ENCODE assay signal across 16 cellular contexts in the genomic region with DNA sequence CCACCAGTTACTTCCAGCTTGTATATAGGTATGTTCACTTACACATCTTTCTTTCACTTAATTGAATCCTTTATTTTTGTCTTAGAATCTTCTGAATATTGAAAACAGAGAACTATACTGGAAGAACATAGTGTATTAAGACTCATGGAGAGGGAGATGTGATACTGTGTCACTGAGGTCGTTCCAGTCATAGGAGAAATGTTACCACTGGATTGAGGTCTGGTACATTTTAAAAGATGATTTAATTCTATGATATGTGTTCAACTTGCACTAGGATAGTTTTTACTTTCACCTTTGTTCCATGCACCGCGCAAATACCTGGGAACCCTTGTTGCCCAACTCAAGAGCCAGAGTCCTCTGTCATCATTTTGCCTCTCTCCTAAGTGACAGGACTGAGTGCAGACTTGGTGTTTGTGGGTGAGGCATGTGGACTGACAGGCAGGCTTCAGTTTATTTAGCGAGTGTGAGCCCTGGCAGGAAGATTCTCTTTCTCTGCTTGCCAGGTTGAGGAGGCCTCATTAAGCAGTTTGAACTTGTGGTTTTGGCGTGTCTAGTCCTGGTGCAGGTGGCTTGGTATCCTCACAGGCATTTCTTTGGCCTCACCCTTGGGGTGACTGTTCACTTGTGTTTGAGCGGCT.
DNase-seq lines count a peak whose midpoint lies in the region; ATAC-seq, FAIRE-seq and TF ChIP-seq lines count a peak whose summit lies in the region.
"Had no signal": no experiment of that assay in that cellular context is flagged by ENCODE, and none has a peak within 500 bp of the region (broad histone marks: within the 10 kb centered on the region; RNA-seq: fewer than 3 reads in every experiment).

No MANE protein-coding gene starts in this region.

- DNase-seq in activated naive CD4-positive, alpha-beta T cell treated with anti-CD3 and anti-CD28 coated beads for 36 hours, result peak; percentile 25
- DNase-seq in activated naive CD4-positive, alpha-beta T cell treated with anti-CD3 and anti-CD28 coated beads, Interleukin-2, amount 50 U/mL, for 16 hours, result no peak
- DNase-seq in activated naive CD8-positive, alpha-beta T cell treated with anti-CD3 and anti-CD28 coated beads for 36 hours, result no peak
- DNase-seq in keratinocyte (ENCODE audit: low read depth, low spot score) (peak; percentile 58), GOT3 (lab: John Stamatoyannopoulos, UW) (no peak)
- no peak for DNase-seq in stimulated activated effector memory CD8-positive, alpha-beta T cell treated with anti-CD3 and anti-CD28 coated beads, Interleukin-12 subunit alpha, Interleukin-12 subunit beta, amount 100 ng/mL, for 72 hours (ENCODE audit: low spot score in 2 of 2)
- DNase-seq: activated CD8-positive, alpha-beta memory T cell treated with anti-CD3 and anti-CD28 coated beads, Interleukin-2, amount 50 U/mL, for 48 hours; MM.1S; NCI-H226 had no signal

- H3K9ac ChIP-seq in keratinocyte (ENCODE audit: control insufficient read depth, extremely low read depth, insufficient read depth, low read length), result no peak overlapping the region

- H3K9me3 Mint-ChIP-seq in activated naive CD4-positive, alpha-beta T cell treated with anti-CD3 and anti-CD28 coated beads for 36 hours, result peaks cover 5% of the 10 kb centered on the region
- peaks cover 7% of the 10 kb centered on the region for H3K9me3 Mint-ChIP-seq in activated naive CD8-positive, alpha-beta T cell treated with anti-CD3 and anti-CD28 coated beads for 36 hours
- H3K9me3 Mint-ChIP-seq in stimulated activated effector memory CD8-positive, alpha-beta T cell treated with anti-CD3 and anti-CD28 coated beads, Interleukin-12 subunit alpha, Interleukin-12 subunit beta, amount 100 ng/mL, for 72 hours, result peaks cover 2% of the 10 kb centered on the region

- peaks cover 19% of the 10 kb centered on the region for H3K4me1 ChIP-seq in keratinocyte (ENCODE audit: control insufficient read depth, extremely low read depth, insufficient read depth, low read length)

- no peaks in the 10 kb centered on the region for H3K9me3 ChIP-seq in keratinocyte (ENCODE audit: control insufficient read depth, low read depth, low read length)
- H3K9me3 ChIP-seq: esophagus muscularis mucosa had no signal

- no peak overlapping the region for H2AFZ ChIP-seq in keratinocyte (ENCODE audit: control insufficient read depth, low read length)

- TF ChIP-seq CTCF in keratinocyte (optimal IDR thresholded peaks at IDR 0.05 in 1 of 3, IDR thresholded peaks at IDR 0.05 in 1 of 3, conservative IDR thresholded peaks at IDR 0.05 in 1 of 3; ENCODE audit: extremely low read depth in 1 of 3, insufficient read depth in 2 of 3, low read length in 3 of 3), result no peak

- no peak overlapping the region for H3K4me3 Mint-ChIP-seq in activated naive CD4-positive, alpha-beta T cell treated with anti-CD3 and anti-CD28 coated beads for 36 hours
- H3K4me3 Mint-ChIP-seq in activated naive CD8-positive, alpha-beta T cell treated with anti-CD3 and anti-CD28 coated beads for 36 hours, result no peak overlapping the region
- H3K4me3 Mint-ChIP-seq in stimulated activated effector memory CD8-positive, alpha-beta T cell treated with anti-CD3 and anti-CD28 coated beads, Interleukin-12 subunit alpha, Interleukin-12 subunit beta, amount 100 ng/mL, for 72 hours, result no peak overlapping the region

- no peaks in the 10 kb centered on the region for H3K9me1 ChIP-seq in keratinocyte (ENCODE audit: control insufficient read depth, extremely low read depth, insufficient read depth, low read length)

- peak; percentile 96 for FAIRE-seq in keratinocyte (lab: Jason Lieb, UNC)
- FAIRE-seq: GM18507, TTC549 had no signal

- no peak overlapping the region for H3K4me3 ChIP-seq in keratinocyte (ENCODE audit: control insufficient read depth in 2 of 3, extremely low read depth in 1 of 3, insufficient read depth in 2 of 3, low read depth in 1 of 3, low read length in 3 of 3)
- H3K4me3 ChIP-seq: esophagus muscularis mucosa, skin epidermis had no signal

- H3K4me1 Mint-ChIP-seq in activated naive CD4-positive, alpha-beta T cell treated with anti-CD3 and anti-CD28 coated beads for 36 hours (ENCODE audit: low read depth), result peaks cover 62% of the 10 kb centered on the region
- H3K4me1 Mint-ChIP-seq in activated naive CD8-positive, alpha-beta T cell treated with anti-CD3 and anti-CD28 coated beads for 36 hours, result peaks cover 61% of the 10 kb centered on the region
- peaks cover 59% of the 10 kb centered on the region for H3K4me1 Mint-ChIP-seq in stimulated activated effector memory CD8-positive, alpha-beta T cell treated with anti-CD3 and anti-CD28 coated beads, Interleukin-12 subunit alpha, Interleukin-12 subunit beta, amount 100 ng/mL, for 72 hours

- peak overlapping the region; percentile 33 for H3K27ac Mint-ChIP-seq in activated naive CD4-positive, alpha-beta T cell treated with anti-CD3 and anti-CD28 coated beads for 36 hours
- peak overlapping the region; percentile 77 for H3K27ac Mint-ChIP-seq in activated naive CD8-positive, alpha-beta T cell treated with anti-CD3 and anti-CD28 coated beads for 36 hours
- no peak overlapping the region for H3K27ac Mint-ChIP-seq in stimulated activated effector memory CD8-positive, alpha-beta T cell treated with anti-CD3 and anti-CD28 coated beads, Interleukin-12 subunit alpha, Interleukin-12 subunit beta, amount 100 ng/mL, for 72 hours

- H3K27me3 Mint-ChIP-seq in activated naive CD4-positive, alpha-beta T cell treated with anti-CD3 and anti-CD28 coated beads for 36 hours (ENCODE audit: low read depth), result no peaks in the 10 kb centered on the region
- no peaks in the 10 kb centered on the region for H3K27me3 Mint-ChIP-seq in activated naive CD8-positive, alpha-beta T cell treated with anti-CD3 and anti-CD28 coated beads for 36 hours

- H3K27me3 ChIP-seq in keratinocyte (ENCODE audit: control insufficient read depth, extremely low read depth, insufficient read depth, low read length), result no peaks in the 10 kb centered on the region
- H3K27me3 ChIP-seq: esophagus muscularis mucosa had no signal

- H3K27ac ChIP-seq in keratinocyte (ENCODE audit: control insufficient read depth, insufficient read depth, low read length), result peak overlapping the region; percentile 1
- H3K27ac ChIP-seq: esophagus muscularis mucosa had no signal

- peaks cover 25% of the 10 kb centered on the region for H3K36me3 Mint-ChIP-seq in activated naive CD4-positive, alpha-beta T cell treated with anti-CD3 and anti-CD28 coated beads for 36 hours (ENCODE audit: low read depth)
- peaks cover 56% of the 10 kb centered on the region for H3K36me3 Mint-ChIP-seq in activated naive CD8-positive, alpha-beta T cell treated with anti-CD3 and anti-CD28 coated beads for 36 hours
- peaks cover 53% of the 10 kb centered on the region for H3K36me3 Mint-ChIP-seq in stimulated activated effector memory CD8-positive, alpha-beta T cell treated with anti-CD3 and anti-CD28 coated beads, Interleukin-12 subunit alpha, Interleukin-12 subunit beta, amount 100 ng/mL, for 72 hours

- H3K4me2 ChIP-seq in keratinocyte (ENCODE audit: control insufficient read depth, extremely low read depth, insufficient read depth, low read depth, low read length), result peak overlapping the region; percentile 49

- ATAC-seq in stimulated activated effector memory CD8-positive, alpha-beta T cell treated with anti-CD3 and anti-CD28 coated beads, Interleukin-12 subunit alpha, Interleukin-12 subunit beta, amount 100 ng/mL, for 72 hours, result peak; percentile 56
- no peak for ATAC-seq in GM19351 (IDR thresholded peaks at IDR 0.05; ENCODE audit: unreplicated experiment)
- ATAC-seq in GM21423 (IDR thresholded peaks at IDR 0.05; ENCODE audit: unreplicated experiment), result no peak
- ATAC-seq: Panc1 had no signal

- dilution Hi-C loops in keratinocyte (cut with MboI; ENCODE audit: extremely low pct_ligation_motif_present, low sequenced_read_pairs), result no loop called here

- CTCF ChIA-PET in activated naive CD4-positive, alpha-beta T cell treated with anti-CD3 and anti-CD28 coated beads for 36 hours (lab: Charles Lee), result interaction anchor here (0.6 to 1.3 kb wide), 4 partner anchors 15 to 61 kb away, joined by 3 to 5 read pairs (median 4); no protein-coding TSS in a partner anchor

- peaks cover 8% of the 10 kb centered on the region for H4K20me1 ChIP-seq in keratinocyte (ENCODE audit: control insufficient read depth, extremely low read depth, insufficient read depth, low read length)

- intact Hi-C loops in activated naive CD4-positive, alpha-beta T cell treated with anti-CD3 and anti-CD28 coated beads for 36 hours (cut with micrococcal nuclease), result no loop called here

- peaks cover 58% of the 10 kb centered on the region for H3K79me2 ChIP-seq in keratinocyte (ENCODE audit: control insufficient read depth, insufficient read depth, low read length)

- H3K36me3 ChIP-seq in keratinocyte (ENCODE audit: control insufficient read depth in 2 of 2, extremely low read depth in 1 of 2, insufficient read depth in 2 of 2, low read length in 2 of 2), result peaks cover 3 to 6% of the 10 kb centered on the region in 2 experiments

Comparison
In these comparisons a context has a peak if more than half of its experiments do, and no peak if none do; other contexts are left out.
1. DNase-seq: peak in activated naive CD4-positive, alpha-beta T cell treated with anti-CD3 and anti-CD28 coated beads for 36 hours (single experiment) and keratinocyte (single experiment); none in activated naive CD4-positive, alpha-beta T cell treated with anti-CD3 and anti-CD28 coated beads, Interleukin-2, amount 50 U/mL, for 16 hours (single experiment), activated naive CD8-positive, alpha-beta T cell treated with anti-CD3 and anti-CD28 coated beads for 36 hours (single experiment), stimulated activated effector memory CD8-positive, alpha-beta T cell treated with anti-CD3 and anti-CD28 coated beads, Interleukin-12 subunit alpha, Interleukin-12 subunit beta, amount 100 ng/mL, for 72 hours (0 of 2) and GOT3 (single experiment).